In the genomic region with DNA sequence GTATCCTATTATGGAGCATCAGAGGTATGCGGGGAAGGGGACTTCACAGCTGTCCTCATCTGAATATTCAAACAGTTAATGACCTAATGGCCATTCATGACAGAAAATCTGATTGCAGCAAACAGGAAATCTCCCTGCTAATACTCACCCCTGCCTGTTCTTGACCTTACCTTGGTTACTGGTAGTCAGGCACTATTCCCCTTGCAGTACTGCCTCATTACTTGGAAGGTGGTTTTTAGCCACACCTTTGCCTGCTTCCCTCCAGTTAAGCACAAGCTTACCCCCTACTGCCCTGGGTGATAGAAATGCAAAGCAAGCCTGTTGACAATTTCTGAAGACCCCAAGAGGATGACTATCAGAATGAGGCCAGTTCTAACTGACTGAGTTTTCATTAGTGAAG, we compare ENCODE assay signal across 12 cellular contexts.
A peak's percentile ranks its signal among the peaks of the same experiment; 100 is the strongest.
DNase-seq lines count a peak whose midpoint lies in the region; ATAC-seq and TF ChIP-seq lines count a peak whose summit lies in the region.
"Had no signal": no experiment of that assay in that cellular context is flagged by ENCODE, and none has a peak within 500 bp of the region (broad histone marks: within the 10 kb centered on the region; RNA-seq: fewer than 3 reads in every experiment).

No MANE protein-coding gene starts in this region.

- no peak overlapping the region for H3K14ac ChIP-seq in trophoblast cell (ENCODE audit: low read length)

- H3K27ac Mint-ChIP-seq in WTC11, result no peak overlapping the region

- no peak overlapping the region for H3K4me3 Mint-ChIP-seq in WTC11
- H3K4me3 Mint-ChIP-seq: CD4-positive, CD25-positive, alpha-beta regulatory T cell had no signal

- H3K79me1 ChIP-seq in trophoblast cell (ENCODE audit: low read length), result no peaks in the 10 kb centered on the region

- no peak overlapping the region for H2BK120ac ChIP-seq in trophoblast cell (ENCODE audit: insufficient read depth, low read length, poor library complexity)

- no peak overlapping the region for H2BK5ac ChIP-seq in trophoblast cell (ENCODE audit: low read depth, low read length, poor library complexity)

- H3K27me3 ChIP-seq in H7 (ENCODE audit: control insufficient read depth, insufficient read depth, low read length), result no peaks in the 10 kb centered on the region
- H3K27me3 ChIP-seq in trophoblast cell (ENCODE audit: insufficient read depth, low read length), result no peaks in the 10 kb centered on the region
- H3K27me3 ChIP-seq: BLaER1 treated with 17β-estradiol and CSF1 and Interleukin-3, amounts not matched to agents 10 nM and 100 nM had no signal

- H3K27ac ChIP-seq in trophoblast cell (ENCODE audit: low read depth, low read length), result no peak overlapping the region
- H3K27ac ChIP-seq: BLaER1 treated with 17β-estradiol and CSF1 and Interleukin-3, amounts not matched to agents 10 nM and 100 nM had no signal

- POLR2A ChIA-PET in WTC11 (lab: Charles Lee), result no interaction called here

- H2AK5ac ChIP-seq in trophoblast cell (ENCODE audit: low read length), result no peak overlapping the region

- H4K91ac ChIP-seq in trophoblast cell (ENCODE audit: low read depth, low read length), result no peak overlapping the region

- H3K36me3 Mint-ChIP-seq in WTC11, result peaks cover 20% of the 10 kb centered on the region
- H3K36me3 Mint-ChIP-seq: CD4-positive, CD25-positive, alpha-beta regulatory T cell had no signal

- peaks cover 37% of the 10 kb centered on the region for H3K27me3 Mint-ChIP-seq in WTC11 (ENCODE audit: low read depth)
- H3K27me3 Mint-ChIP-seq: CD4-positive, CD25-positive, alpha-beta regulatory T cell had no signal

- H2BK12ac ChIP-seq in trophoblast cell (ENCODE audit: low read length), result no peak overlapping the region

- peak; percentile 92 for ATAC-seq in WTC11

- peaks cover 3% of the 10 kb centered on the region for H3K9me3 ChIP-seq in trophoblast cell (ENCODE audit: insufficient read depth, low read depth, low read length)

- H3K18ac ChIP-seq in trophoblast cell (ENCODE audit: low read length), result no peak overlapping the region

- CTCF ChIA-PET in WTC11 (lab: Charles Lee), result interaction anchor here (0.9 to 1.4 kb wide), 2 partner anchors 35 to 257 kb away, joined by 3 to 5 read pairs; no protein-coding TSS in a partner anchor

- H3K79me2 ChIP-seq in trophoblast cell (ENCODE audit: control insufficient read depth, insufficient read depth, low read length, poor library complexity), result no peaks in the 10 kb centered on the region

- H3K4me1 ChIP-seq in trophoblast cell (ENCODE audit: control insufficient read depth in 1 of 2, insufficient read depth in 2 of 2, low read length in 2 of 2), result no peaks in the 10 kb centered on the region

- no peak overlapping the region for H4K12ac ChIP-seq in trophoblast cell (ENCODE audit: low read depth, low read length)

- H3K9me3 Mint-ChIP-seq in WTC11, result peaks cover 34% of the 10 kb centered on the region

- peaks cover 39% of the 10 kb centered on the region for H3K4me1 Mint-ChIP-seq in WTC11
- H3K4me1 Mint-ChIP-seq: CD4-positive, CD25-positive, alpha-beta regulatory T cell had no signal

- H2AFZ ChIP-seq in trophoblast cell (ENCODE audit: insufficient read depth, low read length, poor library complexity), result no peak overlapping the region

- H3K23ac ChIP-seq in trophoblast cell (ENCODE audit: low read length), result peak overlapping the region; percentile 13

- no peak overlapping the region for H4K8ac ChIP-seq in trophoblast cell (ENCODE audit: low read depth, low read length)

- no peak overlapping the region for H3K4me2 ChIP-seq in trophoblast cell (ENCODE audit: low read length)
- H3K4me2 ChIP-seq: BLaER1 treated with 17β-estradiol and CSF1 and Interleukin-3, amounts not matched to agents 10 nM and 100 nM had no signal

- H3K4me3 ChIP-seq in H7 (ENCODE audit: insufficient read depth, low read depth, low read length) (no peak overlapping the region), trophoblast cell (ENCODE audit: low read depth, low read length) (no peak overlapping the region)
- H3K4me3 ChIP-seq: BLaER1 treated with 17β-estradiol and CSF1 and Interleukin-3, amounts not matched to agents 10 nM and 100 nM had no signal

- no peak overlapping the region for H3K4ac ChIP-seq in trophoblast cell (ENCODE audit: low read depth, low read length)

- no CpG with 5 or more reads among the region's 1 CpG for WGBS in trophoblast cell (ENCODE audit: extremely low coverage, insufficient coverage, insufficient read length)

- no peak for TF ChIP-seq CTCF in WTC11 (IDR thresholded peaks at IDR 0.05)

- no peak overlapping the region for H3K9ac ChIP-seq in trophoblast cell (ENCODE audit: low read length)
- H3K9ac ChIP-seq: BLaER1 treated with 17β-estradiol and CSF1 and Interleukin-3, amounts not matched to agents 10 nM and 100 nM had no signal

- no peaks in the 10 kb centered on the region for H3K36me3 ChIP-seq in H7 (replicated peaks; ENCODE audit: control insufficient read depth, insufficient read depth, low read length)
- no peaks in the 10 kb centered on the region for H3K36me3 ChIP-seq in trophoblast cell (ENCODE audit: control insufficient read depth in 1 of 2, insufficient read depth in 2 of 2, low read length in 2 of 2)
- H3K36me3 ChIP-seq: BLaER1 treated with 17β-estradiol and CSF1 and Interleukin-3, amounts not matched to agents 10 nM and 100 nM had no signal

- DNase-seq in H7 (peak; percentile 16), WTC11 (ENCODE audit: low spot score) (no peak), iPS DF 4.7 (ENCODE audit: extremely low read depth, low spot score) (peak; percentile 19), trophoblast cell (no peak), glomerular visceral epithelial cell (ENCODE audit: extremely low spot score) (no peak), H4 (ENCODE audit: low spot score) (no peak)
- DNase-seq in activated T-cell treated with anti-CD3 and anti-CD28 coated beads, Interleukin-2, amount 50 U/mL, for 48 hours, result no peak
- DNase-seq: ACHN; CD4-positive, CD25-positive, alpha-beta regulatory T cell; DMS53; HCEC 1CT had no signal

TF ChIP-seq in WTC11, 78 proteins besides CTCF, POLR2A, EP300 and RAD21 (continues in another document):
- TF ChIP-seq MYBL2 (CRISPR knock-in tag; IDR thresholded peaks at IDR 0.05) (no peak), ZNF416 (CRISPR knock-in tag; IDR thresholded peaks at IDR 0.05) (no peak), ESRRA (CRISPR knock-in tag; IDR thresholded peaks at IDR 0.05; ENCODE audit: borderline replicate concordance) (no peak), FOXK1 (CRISPR knock-in tag; IDR thresholded peaks at IDR 0.05) (no peak), ZNF138 (CRISPR knock-in tag; conservative IDR thresholded peaks at IDR 0.05) (no peak), CBFB (CRISPR knock-in tag; IDR thresholded peaks at IDR 0.05; ENCODE audit: low read depth) (no peak), TCF7 (CRISPR knock-in tag; IDR thresholded peaks at IDR 0.05; ENCODE audit: low read depth) (no peak), MXD4 (CRISPR knock-in tag; IDR thresholded peaks at IDR 0.05; ENCODE audit: borderline replicate concordance) (no peak), ZNF671 (CRISPR knock-in tag; IDR thresholded peaks at IDR 0.05) (no peak), ZBTB21 (CRISPR knock-in tag; IDR thresholded peaks at IDR 0.05; ENCODE audit: borderline replicate concordance) (no peak)
- TF ChIP-seq, protein P1, sequence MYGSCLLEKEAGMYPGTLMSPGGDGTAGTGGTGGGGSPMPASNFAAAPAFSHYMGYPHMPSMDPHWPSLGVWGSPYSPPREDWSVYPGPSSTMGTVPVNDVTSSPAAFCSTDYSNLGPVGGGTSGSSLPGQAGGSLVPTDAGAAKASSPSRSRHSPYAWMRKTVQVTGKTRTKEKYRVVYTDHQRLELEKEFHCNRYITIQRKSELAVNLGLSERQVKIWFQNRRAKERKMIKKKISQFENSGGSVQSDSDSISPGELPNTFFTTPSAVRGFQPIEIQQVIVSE (CRISPR knock-in tag; IDR thresholded peaks at IDR 0.05; ENCODE audit: borderline replicate concordance), result no peak
- TF ChIP-seq, protein P2, sequence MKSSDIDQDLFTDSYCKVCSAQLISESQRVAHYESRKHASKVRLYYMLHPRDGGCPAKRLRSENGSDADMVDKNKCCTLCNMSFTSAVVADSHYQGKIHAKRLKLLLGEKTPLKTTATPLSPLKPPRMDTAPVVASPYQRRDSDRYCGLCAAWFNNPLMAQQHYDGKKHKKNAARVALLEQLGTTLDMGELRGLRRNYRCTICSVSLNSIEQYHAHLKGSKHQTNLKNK (CRISPR knock-in tag; IDR thresholded peaks at IDR 0.05), result no peak
- TF ChIP-seq, protein P3, sequence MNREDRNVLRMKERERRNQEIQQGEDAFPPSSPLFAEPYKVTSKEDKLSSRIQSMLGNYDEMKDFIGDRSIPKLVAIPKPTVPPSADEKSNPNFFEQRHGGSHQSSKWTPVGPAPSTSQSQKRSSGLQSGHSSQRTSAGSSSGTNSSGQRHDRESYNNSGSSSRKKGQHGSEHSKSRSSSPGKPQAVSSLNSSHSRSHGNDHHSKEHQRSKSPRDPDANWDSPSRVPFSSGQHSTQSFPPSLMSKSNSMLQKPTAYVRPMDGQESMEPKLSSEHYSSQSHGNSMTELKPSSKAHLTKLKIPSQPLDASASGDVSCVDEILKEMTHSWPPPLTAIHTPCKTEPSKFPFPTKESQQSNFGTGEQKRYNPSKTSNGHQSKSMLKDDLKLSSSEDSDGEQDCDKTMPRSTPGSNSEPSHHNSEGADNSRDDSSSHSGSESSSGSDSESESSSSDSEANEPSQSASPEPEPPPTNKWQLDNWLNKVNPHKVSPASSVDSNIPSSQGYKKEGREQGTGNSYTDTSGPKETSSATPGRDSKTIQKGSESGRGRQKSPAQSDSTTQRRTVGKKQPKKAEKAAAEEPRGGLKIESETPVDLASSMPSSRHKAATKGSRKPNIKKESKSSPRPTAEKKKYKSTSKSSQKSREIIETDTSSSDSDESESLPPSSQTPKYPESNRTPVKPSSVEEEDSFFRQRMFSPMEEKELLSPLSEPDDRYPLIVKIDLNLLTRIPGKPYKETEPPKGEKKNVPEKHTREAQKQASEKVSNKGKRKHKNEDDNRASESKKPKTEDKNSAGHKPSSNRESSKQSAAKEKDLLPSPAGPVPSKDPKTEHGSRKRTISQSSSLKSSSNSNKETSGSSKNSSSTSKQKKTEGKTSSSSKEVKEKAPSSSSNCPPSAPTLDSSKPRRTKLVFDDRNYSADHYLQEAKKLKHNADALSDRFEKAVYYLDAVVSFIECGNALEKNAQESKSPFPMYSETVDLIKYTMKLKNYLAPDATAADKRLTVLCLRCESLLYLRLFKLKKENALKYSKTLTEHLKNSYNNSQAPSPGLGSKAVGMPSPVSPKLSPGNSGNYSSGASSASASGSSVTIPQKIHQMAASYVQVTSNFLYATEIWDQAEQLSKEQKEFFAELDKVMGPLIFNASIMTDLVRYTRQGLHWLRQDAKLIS (CRISPR knock-in tag; IDR thresholded peaks at IDR 0.05; ENCODE audit: borderline replicate concordance), result no peak
- TF ChIP-seq, protein P4, sequence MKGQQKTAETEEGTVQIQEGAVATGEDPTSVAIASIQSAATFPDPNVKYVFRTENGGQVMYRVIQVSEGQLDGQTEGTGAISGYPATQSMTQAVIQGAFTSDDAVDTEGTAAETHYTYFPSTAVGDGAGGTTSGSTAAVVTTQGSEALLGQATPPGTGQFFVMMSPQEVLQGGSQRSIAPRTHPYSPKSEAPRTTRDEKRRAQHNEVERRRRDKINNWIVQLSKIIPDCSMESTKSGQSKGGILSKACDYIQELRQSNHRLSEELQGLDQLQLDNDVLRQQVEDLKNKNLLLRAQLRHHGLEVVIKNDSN (CRISPR knock-in tag; IDR thresholded peaks at IDR 0.05), result no peak

Comparison
In these comparisons a context has a peak if more than half of its experiments do, and no peak if none do; other contexts are left out.
1. DNase-seq: peak in H7 (single experiment) and iPS DF 4.7 (single experiment); none in WTC11 (single experiment), trophoblast cell (0 of 2), activated T-cell treated with anti-CD3 and anti-CD28 coated beads, Interleukin-2, amount 50 U/mL, for 48 hours (0 of 2), glomerular visceral epithelial cell (single experiment) and H4 (single experiment).